Comparison of ENCODE assay signal across 20 cellular contexts in the genomic region with DNA sequence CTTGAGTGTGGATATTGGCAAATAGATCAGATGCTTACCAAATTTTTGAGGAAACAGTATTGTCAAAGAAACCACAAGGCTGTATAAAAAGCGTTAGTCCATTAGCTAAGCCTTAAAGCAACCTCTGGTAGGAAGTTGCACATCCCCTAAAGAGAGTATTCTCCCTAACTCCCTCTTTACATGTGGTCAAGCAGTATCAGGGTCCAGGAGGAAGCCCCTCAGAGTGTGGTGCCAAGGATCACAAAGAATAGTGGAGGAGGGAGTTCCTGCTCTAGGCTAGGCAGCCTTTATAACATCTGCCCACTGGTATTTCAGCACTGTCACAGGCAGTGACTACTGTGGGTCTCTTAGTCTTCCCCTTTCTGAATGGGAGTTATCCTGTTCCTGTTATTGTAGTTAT. TPM values are rescaled to one million over a fixed set of nuclear protein-coding genes. Genes with fewer than 3 reads are reported as not detected.
DNase-seq lines count a peak whose midpoint lies in the region; ATAC-seq and TF ChIP-seq lines count a peak whose summit lies in the region.
"Had no signal": no experiment of that assay in that cellular context is flagged by ENCODE, and none has a peak within 500 bp of the region (broad histone marks: within the 10 kb centered on the region; RNA-seq: fewer than 3 reads in every experiment).

No MANE protein-coding gene starts in this region.

- TF ChIP-seq CTCF in HCT116 (IDR thresholded peaks at IDR 0.05 in 2 of 3, conservative IDR thresholded peaks at IDR 0.05 in 1 of 3; ENCODE audit: borderline replicate concordance in 1 of 3, insufficient read depth in 1 of 3, low read depth in 2 of 3, low read length in 2 of 3) (no peak), activated B cell treated with CpG ODN at 0.5 μM for 24 hours (IDR thresholded peaks at IDR 0.05) (no peak), upper lobe of left lung (IDR thresholded peaks at IDR 0.05) (no peak), mesothelial cell of epicardium (IDR thresholded peaks at IDR 0.05; ENCODE audit: unreplicated experiment) (no peak)

- H3K4me3 ChIP-seq in HCT116 (replicated peaks in 1 of 2; ENCODE audit: low read depth in 1 of 2, low read length in 2 of 2) (no peak overlapping the region), upper lobe of left lung (no peak overlapping the region)
- H3K4me3 ChIP-seq: breast epithelium, MG63, thoracic aorta had no signal

- H3K36me3 Mint-ChIP-seq in activated B cell treated with CpG ODN at 0.5 μM for 24 hours (ENCODE audit: low read depth) (no peaks in the 10 kb centered on the region), mesothelial cell of epicardium (no peaks in the 10 kb centered on the region)
- H3K36me3 Mint-ChIP-seq: stimulated activated memory B cell treated with anti-CD40 and anti-IgM and Interleukin-4, amounts not matched to agents 10 μg/mL and 1 μg/mL and 100 μg/mL, for 72 hours had no signal

- no peak overlapping the region for H2AFZ ChIP-seq in HCT116 (ENCODE audit: low read depth, low read length, poor library complexity, severe bottlenecking)

- H3K4me1 Mint-ChIP-seq in activated B cell treated with CpG ODN at 0.5 μM for 24 hours = peaks cover 23% of the 10 kb centered on the region
- H3K4me1 Mint-ChIP-seq in mesothelial cell of epicardium = no peaks in the 10 kb centered on the region
- H3K4me1 Mint-ChIP-seq: nephron had no signal

- no peak overlapping the region for H3K4me2 ChIP-seq in HCT116 (ENCODE audit: low read length)

- no peaks in the 10 kb centered on the region for H3K79me2 ChIP-seq in HCT116 (ENCODE audit: insufficient read depth, low read length)

- no TSS peak for BruUV-seq in HCT116 (replicated peaks; lab: Mats Ljungman, UMichigan)

- TF ChIP-seq EP300 in upper lobe of left lung (IDR thresholded peaks at IDR 0.05) = no peak

- no peaks in the 10 kb centered on the region for H3K27me3 ChIP-seq in HCT116 (ENCODE audit: insufficient read depth, low read length)
- H3K27me3 ChIP-seq in upper lobe of left lung = no peaks in the 10 kb centered on the region
- H3K27me3 ChIP-seq: breast epithelium, MG63 had no signal

- H3K27ac Mint-ChIP-seq in activated B cell treated with CpG ODN at 0.5 μM for 24 hours (peak overlapping the region; percentile 68), mesothelial cell of epicardium (no peak overlapping the region)
- H3K27ac Mint-ChIP-seq: activated CD4-positive, alpha-beta T cell treated with anti-CD3 and anti-CD28 coated beads, Interleukin-2, amount 10 ng/mL, durations not matched to agents 24 days and 14 days; nephron; stimulated activated memory B cell treated with anti-CD40 and anti-IgM and Interleukin-4, amounts not matched to agents 10 μg/mL and 1 μg/mL and 100 μg/mL, for 72 hours had no signal

- no peaks in the 10 kb centered on the region for H3K27me3 Mint-ChIP-seq in activated B cell treated with CpG ODN at 0.5 μM for 24 hours
- peaks cover 13% of the 10 kb centered on the region for H3K27me3 Mint-ChIP-seq in mesothelial cell of epicardium (ENCODE audit: low read depth)
- H3K27me3 Mint-ChIP-seq: stimulated activated memory B cell treated with anti-CD40 and anti-IgM and Interleukin-4, amounts not matched to agents 10 μg/mL and 1 μg/mL and 100 μg/mL, for 72 hours had no signal

- H3K4me1 ChIP-seq in HCT116 (ENCODE audit: control insufficient read depth in 1 of 2, insufficient read depth in 2 of 2, low read length in 2 of 2) (peaks cover 0 to 4% of the 10 kb centered on the region in 2 experiments; a peak in 1 of 4 replicates), upper lobe of left lung (no peaks in the 10 kb centered on the region)
- H3K4me1 ChIP-seq: breast epithelium had no signal

- POLR2A ChIA-PET in HCT116 (lab: Charles Lee) (no interaction called here), activated B cell treated with CpG ODN at 0.5 μM for 24 hours (lab: Charles Lee) (interaction anchor here (1.1 to 2.1 kb wide), 2 partner anchors 15 to 23 kb away, joined by 4 to 6 read pairs; no protein-coding TSS in a partner anchor)

- TF ChIP-seq RAD21 in HCT116 (IDR thresholded peaks at IDR 0.05; ENCODE audit: low read depth) = 0 out of 2 replicates have a peak, but pooled peaks have one; percentile 4

- CTCF ChIA-PET in HCT116 (lab: Charles Lee) (interaction anchor here (1.6 kb wide), 1 partner anchor 70 kb away, joined by 4 read pairs; no protein-coding TSS in a partner anchor), activated B cell treated with CpG ODN at 0.5 μM for 24 hours (lab: Charles Lee) (interaction anchor here (2.0 kb wide), 1 partner anchor 23 kb away, joined by 12 read pairs; no protein-coding TSS in a partner anchor)

- no peak for ATAC-seq in HCT116
- ATAC-seq in activated B cell treated with CpG ODN at 0.5 μM for 24 hours (ENCODE audit: low read depth) = no peak
- ATAC-seq in upper lobe of left lung (ENCODE audit: low FRiP score in 2 of 2) = peak; percentile 63 to 67
- ATAC-seq: stimulated activated memory B cell treated with anti-CD40 and anti-IgM and Interleukin-4, amounts not matched to agents 10 μg/mL and 1 μg/mL and 100 μg/mL, for 72 hours had no signal

- H3K4me3 Mint-ChIP-seq in activated B cell treated with CpG ODN at 0.5 μM for 24 hours = no peak overlapping the region
- H3K4me3 Mint-ChIP-seq in mesothelial cell of epicardium = no peak overlapping the region
- H3K4me3 Mint-ChIP-seq: activated CD4-positive, alpha-beta T cell treated with anti-CD3 and anti-CD28 coated beads, Interleukin-2, amount 10 ng/mL, durations not matched to agents 24 days and 14 days; CD8-positive, alpha-beta memory T cell; nephron; stimulated activated memory B cell treated with anti-CD40 and anti-IgM and Interleukin-4, amounts not matched to agents 10 μg/mL and 1 μg/mL and 100 μg/mL, for 72 hours had no signal

- DNase-seq in HCT116 (ENCODE audit: low read depth, low spot score) (no peak), NOMO-1 treated with dmso at 0.1 percent for 144 hours (lab: John Stamatoyannopoulos, UW; ENCODE audit: unreplicated experiment) (peak; percentile 80), activated B cell treated with CpG ODN at 0.5 μM for 24 hours (no peak), upper lobe of left lung (no peak), midbrain (lab: John Stamatoyannopoulos, UW) (no peak), mesothelial cell of epicardium (ENCODE audit: low spot score in 2 of 2, unreplicated experiment in 2 of 2) (no peak), NCI-H226 (no peak)
- DNase-seq: activated CD4-positive, alpha-beta T cell treated with anti-CD3 and anti-CD28 coated beads, Interleukin-2, amount 10 ng/mL, durations not matched to agents 24 days and 14 days; activated effector memory CD4-positive, alpha-beta T cell treated with Interleukin-2 at 50 U/mL for 16 hours; CD8-positive, alpha-beta memory T cell; cortex of kidney; DMS53; MG63; NCI-H1694; RPMI8226; SW 1271 had no signal

- intact Hi-C loops in HCT116 (cut with micrococcal nuclease) = no loop called here
- intact Hi-C loops in activated B cell treated with CpG ODN at 0.5 μM for 24 hours (cut with micrococcal nuclease) = loop anchor here (2.0 kb wide), 1 partner anchor 15 kb away; no protein-coding TSS in a partner anchor

- H4K20me1 ChIP-seq in HCT116 (ENCODE audit: insufficient read depth) = no peaks in the 10 kb centered on the region

- RAD21 ChIA-PET in HCT116 (lab: Charles Lee; ENCODE audit: low non-redundant PET in 1 of 2, low total read pairs in 2 of 2, uncharacterized antibody in 2 of 2, unreplicated experiment in 2 of 2) = no interaction called here

- H3K27ac ChIP-seq in HCT116 (ENCODE audit: low read depth, low read length) = no peak overlapping the region
- H3K27ac ChIP-seq in upper lobe of left lung = peak overlapping the region in 2 of 4 donors; percentile 30 to 61
- H3K27ac ChIP-seq: breast epithelium, thoracic aorta had no signal

- H3K9me3 ChIP-seq in HCT116 (ENCODE audit: control insufficient read depth in 1 of 2, insufficient read depth in 1 of 2, low read depth in 1 of 2, low read length in 2 of 2) = no peaks in the 10 kb centered on the region
- H3K9me3 ChIP-seq in upper lobe of left lung = no peaks in the 10 kb centered on the region
- H3K9me3 ChIP-seq: breast epithelium, thoracic aorta had no signal

- whole genome bisulfite sequencing in upper lobe of left lung, 2 donors = 50 to 77% methylated on average over 1 of the region's 1 CpG

- no peaks in the 10 kb centered on the region for H3K36me3 ChIP-seq in HCT116 (ENCODE audit: control insufficient read depth in 1 of 2, insufficient read depth in 2 of 2, low read length in 2 of 2)
- H3K36me3 ChIP-seq in upper lobe of left lung = no peaks in the 10 kb centered on the region
- H3K36me3 ChIP-seq: breast epithelium, MG63, thoracic aorta had no signal

- H3K9ac ChIP-seq in HCT116 (ENCODE audit: low read length) = no peak overlapping the region

- TF ChIP-seq POLR2A in HCT116 (IDR thresholded peaks at IDR 0.05; ENCODE audit: borderline replicate concordance, extremely low read depth, insufficient read depth, insufficient read length) (no peak), upper lobe of left lung (IDR thresholded peaks at IDR 0.05) (no peak)

- H3K9me3 Mint-ChIP-seq in activated B cell treated with CpG ODN at 0.5 μM for 24 hours (peaks cover 4% of the 10 kb centered on the region), mesothelial cell of epicardium (peaks cover 12% of the 10 kb centered on the region)
- H3K9me3 Mint-ChIP-seq: activated CD4-positive, alpha-beta T cell treated with anti-CD3 and anti-CD28 coated beads, Interleukin-2, amount 10 ng/mL, durations not matched to agents 24 days and 14 days had no signal

- no peaks in the 10 kb centered on the region for H3K9me2 ChIP-seq in HCT116 (ENCODE audit: insufficient read depth)

TF ChIP-seq in HCT116, 20 proteins besides CTCF, POLR2A, EP300 and RAD21:
- TF ChIP-seq EGR1 (IDR thresholded peaks at IDR 0.05; ENCODE audit: low read depth) (no peak), ZNF274 (IDR thresholded peaks at IDR 0.05; ENCODE audit: low read depth, low read length) (no peak)
- TF ChIP-seq, protein P1, sequence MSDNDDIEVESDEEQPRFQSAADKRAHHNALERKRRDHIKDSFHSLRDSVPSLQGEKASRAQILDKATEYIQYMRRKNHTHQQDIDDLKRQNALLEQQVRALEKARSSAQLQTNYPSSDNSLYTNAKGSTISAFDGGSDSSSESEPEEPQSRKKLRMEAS (IDR thresholded peaks at IDR 0.05) = no peak

RNA-seq across cellular contexts. Expression of gene AMPD3, which starts 18.8 kb away (rescaled TPM):
- 25.9 TPM for total RNA-seq in HCT116 (2021; ENCODE audit: unreplicated experiment)
- polyA plus RNA-seq in HCT116 (2012) = 10.8 and 12.3 TPM in 2 replicates
- total RNA-seq in activated B cell treated with CpG ODN at 0.5 μM for 24 hours = 99.5 and 116 TPM in 2 replicates
- total RNA-seq in upper lobe of left lung = 10 to 100 TPM in 2 of 6 donors, 1 to 10 TPM in 4; 5.4 to 49.2 (median 9.3) TPM
- total RNA-seq in mesothelial cell of epicardium = 6.8 to 7.5 TPM (median 7.5 TPM) in 3 replicates

Comparison
In these comparisons a context has a peak if more than half of its experiments do, and no peak if none do; other contexts are left out.
1. ATAC-seq: peak in upper lobe of left lung (2 of 2); none in HCT116 (single experiment) and activated B cell treated with CpG ODN at 0.5 μM for 24 hours (single experiment).